ENCODE assay signal across 11 cellular contexts in the genomic region with DNA sequence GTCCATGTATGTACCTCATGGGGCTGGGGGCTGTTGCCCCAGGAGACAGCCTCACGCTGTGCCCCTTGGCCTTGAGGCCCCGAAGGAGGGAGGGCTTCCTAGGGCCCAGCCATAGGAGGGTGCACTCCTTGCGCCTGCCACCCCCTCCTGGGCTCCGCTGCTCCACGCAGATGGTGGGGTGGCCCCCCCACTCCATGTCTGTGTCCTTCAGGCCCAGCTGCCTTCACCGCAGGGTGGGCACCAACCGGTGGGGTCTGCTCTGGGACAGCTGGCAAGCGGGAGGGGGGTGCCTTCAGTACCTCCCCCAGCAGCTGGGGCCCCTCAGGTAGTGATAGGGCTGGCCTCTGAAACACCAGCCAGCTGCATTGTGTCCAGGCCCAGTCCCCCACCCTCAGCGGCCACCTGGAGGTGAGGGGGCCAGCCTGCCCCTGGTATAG. TPM values are rescaled to one million over a fixed set of nuclear protein-coding genes. Genes with fewer than 3 reads are reported as not detected.
DNase-seq lines count a peak whose midpoint lies in the region; ATAC-seq and TF ChIP-seq lines count a peak whose summit lies in the region.
"Had no signal": no experiment of that assay in that cellular context is flagged by ENCODE, and none has a peak within 500 bp of the region (broad histone marks: within the 10 kb centered on the region; RNA-seq: fewer than 3 reads in every experiment).

No MANE protein-coding gene starts in this region.

- H3K36me3 ChIP-seq in ACC112 (ENCODE audit: insufficient read depth, low read length) (no peaks in the 10 kb centered on the region), cardiac muscle cell (no peaks in the 10 kb centered on the region), SJCRH30 (0 out of 2 replicates have a peak, but pooled peaks cover 4% of the 10 kb centered on the region)

- H3K9me3 Mint-ChIP-seq in osteocyte (ENCODE audit: unreplicated experiment), result no peaks in the 10 kb centered on the region
- no peaks in the 10 kb centered on the region for H3K9me3 Mint-ChIP-seq in activated T-helper 2 cell treated with anti-CD3 and anti-CD28 coated beads, Interferon-gamma antibody, Interleukin-2, Interleukin-4, amounts not matched to agents 10 μg/mL and 5 μg/mL and 100 μg/mL, durations not matched to agents 14 hours and 24 hours and 36 hours
- H3K9me3 Mint-ChIP-seq: activated CD8-positive, alpha-beta T cell treated with anti-CD3 and anti-CD28 coated beads for 36 hours had no signal

- H3K9me3 ChIP-seq in T-helper 17 cell (ENCODE audit: control insufficient read depth, low read length, poor library complexity, severe bottlenecking), result no peaks in the 10 kb centered on the region
- H3K9me3 ChIP-seq in cardiac muscle cell (ENCODE audit: low read depth), result no peaks in the 10 kb centered on the region
- H3K9me3 ChIP-seq in SJCRH30 (replicated peaks), result no peaks in the 10 kb centered on the region

- H3K4me3 ChIP-seq in ACC112 (ENCODE audit: low read depth, low read length) (0 out of 2 replicates have a peak overlapping the region, but pooled peaks have one; percentile 15), cardiac muscle cell (no peak overlapping the region), SJCRH30 (no peak overlapping the region)
- H3K4me3 ChIP-seq: smooth muscle cell had no signal

- H3K4me3 Mint-ChIP-seq in T-helper 17 cell, result peak overlapping the region; percentile 19
- H3K4me3 Mint-ChIP-seq in osteocyte (ENCODE audit: unreplicated experiment), result no peak overlapping the region
- H3K4me3 Mint-ChIP-seq in activated T-helper 2 cell treated with anti-CD3 and anti-CD28 coated beads, Interferon-gamma antibody, Interleukin-2, Interleukin-4, amounts not matched to agents 10 μg/mL and 5 μg/mL and 100 μg/mL, durations not matched to agents 14 hours and 24 hours and 36 hours (ENCODE audit: low read depth), result no peak overlapping the region
- H3K4me3 Mint-ChIP-seq: activated CD8-positive, alpha-beta T cell treated with anti-CD3 and anti-CD28 coated beads for 36 hours had no signal

- H3K27ac ChIP-seq in ACC112 (ENCODE audit: low read depth, low read length), result peak overlapping the region; percentile 49
- H3K27ac ChIP-seq in cardiac muscle cell, result peak overlapping the region; percentile 34
- no peak overlapping the region for H3K27ac ChIP-seq in SJCRH30

- DNase-seq in T-helper 17 cell (no peak), cardiac muscle cell (ENCODE audit: low read depth in 1 of 2, low spot score in 1 of 2) (no peak), osteocyte (ENCODE audit: extremely low spot score, unreplicated experiment) (no peak), OCI-M1 (lab: John Stamatoyannopoulos, UW) (no peak), CD1c-positive myeloid dendritic cell (ENCODE audit: extremely low spot score) (no peak), SJCRH30 (no peak)
- no peak for DNase-seq in activated T-helper 2 cell treated with anti-CD3 and anti-CD28 coated beads, Interferon-gamma antibody, Interleukin-2, Interleukin-4, amounts not matched to agents 10 μg/mL and 5 μg/mL and 100 μg/mL, durations not matched to agents 14 hours and 24 hours and 36 hours (ENCODE audit: low spot score)
- DNase-seq: NCI-H1092 had no signal

- H3K4me1 ChIP-seq in ACC112 (ENCODE audit: control insufficient read depth, insufficient read depth, low read length, unreplicated experiment) (peaks cover 33% of the 10 kb centered on the region), cardiac muscle cell (ENCODE audit: low read depth) (peaks cover 1% of the 10 kb centered on the region), SJCRH30 (peaks cover 6% of the 10 kb centered on the region; the same call in 1 of the 2 replicates)

- no peak overlapping the region for H2AFZ ChIP-seq in ACC112 (ENCODE audit: low read length, unreplicated experiment)

- H3K4me1 Mint-ChIP-seq in T-helper 17 cell, result peaks cover 7% of the 10 kb centered on the region
- H3K4me1 Mint-ChIP-seq in osteocyte (ENCODE audit: unreplicated experiment), result peaks cover 3% of the 10 kb centered on the region
- peaks cover 5% of the 10 kb centered on the region for H3K4me1 Mint-ChIP-seq in activated T-helper 2 cell treated with anti-CD3 and anti-CD28 coated beads, Interferon-gamma antibody, Interleukin-2, Interleukin-4, amounts not matched to agents 10 μg/mL and 5 μg/mL and 100 μg/mL, durations not matched to agents 14 hours and 24 hours and 36 hours (ENCODE audit: low read depth)

- no peak for ATAC-seq in T-helper 17 cell

- no peaks in the 10 kb centered on the region for H3K27me3 ChIP-seq in ACC112 (ENCODE audit: insufficient read depth, low read length)
- H3K27me3 ChIP-seq in cardiac muscle cell, result no peaks in the 10 kb centered on the region
- H3K27me3 ChIP-seq in SJCRH30, result no peaks in the 10 kb centered on the region

- H3K79me2 ChIP-seq in ACC112 (ENCODE audit: control insufficient read depth, insufficient read depth, low read length, unreplicated experiment), result peaks cover 40% of the 10 kb centered on the region

- H3K27me3 Mint-ChIP-seq in T-helper 17 cell (no peaks in the 10 kb centered on the region), osteocyte (ENCODE audit: unreplicated experiment) (no peaks in the 10 kb centered on the region)
- H3K27me3 Mint-ChIP-seq in activated T-helper 2 cell treated with anti-CD3 and anti-CD28 coated beads, Interferon-gamma antibody, Interleukin-2, Interleukin-4, amounts not matched to agents 10 μg/mL and 5 μg/mL and 100 μg/mL, durations not matched to agents 14 hours and 24 hours and 36 hours (ENCODE audit: low read depth), result no peaks in the 10 kb centered on the region
- H3K27me3 Mint-ChIP-seq: activated CD8-positive, alpha-beta T cell treated with anti-CD3 and anti-CD28 coated beads for 36 hours had no signal

- no peaks in the 10 kb centered on the region for H3K36me3 Mint-ChIP-seq in T-helper 17 cell (ENCODE audit: low read depth)
- no peaks in the 10 kb centered on the region for H3K36me3 Mint-ChIP-seq in osteocyte (ENCODE audit: unreplicated experiment)
- peaks cover 3% of the 10 kb centered on the region for H3K36me3 Mint-ChIP-seq in activated T-helper 2 cell treated with anti-CD3 and anti-CD28 coated beads, Interferon-gamma antibody, Interleukin-2, Interleukin-4, amounts not matched to agents 10 μg/mL and 5 μg/mL and 100 μg/mL, durations not matched to agents 14 hours and 24 hours and 36 hours (ENCODE audit: low read depth)

- TF ChIP-seq CTCF in cardiac muscle cell (IDR thresholded peaks at IDR 0.05; ENCODE audit: low read depth, low read length) (no peak), osteocyte (IDR thresholded peaks at IDR 0.05) (no peak)

- intact Hi-C loops in activated T-helper 2 cell treated with anti-CD3 and anti-CD28 coated beads, Interferon-gamma antibody, Interleukin-2, Interleukin-4, amounts not matched to agents 10 μg/mL and 5 μg/mL and 100 μg/mL, durations not matched to agents 14 hours and 24 hours and 36 hours (cut with micrococcal nuclease), result no loop called here

- H3K27ac Mint-ChIP-seq in T-helper 17 cell (no peak overlapping the region), osteocyte (ENCODE audit: unreplicated experiment) (peak overlapping the region; percentile 38)
- H3K27ac Mint-ChIP-seq in activated T-helper 2 cell treated with anti-CD3 and anti-CD28 coated beads, Interferon-gamma antibody, Interleukin-2, Interleukin-4, amounts not matched to agents 10 μg/mL and 5 μg/mL and 100 μg/mL, durations not matched to agents 14 hours and 24 hours and 36 hours, result no peak overlapping the region
- H3K27ac Mint-ChIP-seq: activated CD8-positive, alpha-beta T cell treated with anti-CD3 and anti-CD28 coated beads for 36 hours had no signal

RNA-seq across cellular contexts. Expression of gene GJC2, which starts 0.3 kb away (rescaled TPM):
- total RNA-seq in T-helper 17 cell (1 to 10 TPM in 1 of 2 donors, under 1 TPM in 1; 0.94 to 1.9 TPM), cardiac muscle cell (0.51 and 0.88 TPM in 2 replicates), osteocyte (1.6 TPM in 2 replicates)
- polyA plus RNA-seq in cardiac muscle cell, result 0.10 and 0.13 TPM in 2 replicates
- total RNA-seq in activated T-helper 2 cell treated with anti-CD3 and anti-CD28 coated beads, Interferon-gamma antibody, Interleukin-2, Interleukin-4, amounts not matched to agents 10 μg/mL and 5 μg/mL and 100 μg/mL, durations not matched to agents 14 hours and 24 hours and 36 hours, result 0.52 and 0.55 TPM in 2 replicates
- total RNA-seq in SJCRH30 (2014; rRNA removed; shearing (Covaris generic)), result 0.43 and 0.59 TPM in 2 replicates
- total RNA-seq: smooth muscle cell had no signal

RNA-seq across cellular contexts. Expression of gene GUK1, which starts 10.0 kb away (rescaled TPM):
- total RNA-seq in T-helper 17 cell (100 to 1,000 TPM; 233 to 245 TPM), cardiac muscle cell (354 and 408 TPM in 2 replicates), osteocyte (150 and 166 TPM in 2 replicates)
- polyA plus RNA-seq in cardiac muscle cell, result 394 and 450 TPM in 2 replicates
- 219 and 225 TPM in 2 replicates for total RNA-seq in activated T-helper 2 cell treated with anti-CD3 and anti-CD28 coated beads, Interferon-gamma antibody, Interleukin-2, Interleukin-4, amounts not matched to agents 10 μg/mL and 5 μg/mL and 100 μg/mL, durations not matched to agents 14 hours and 24 hours and 36 hours
- 114 and 137 TPM in 2 replicates for total RNA-seq in SJCRH30 (2014; rRNA removed; shearing (Covaris generic))

RNA-seq across cellular contexts. Expression of gene IBA57, which starts 15.6 kb away (rescaled TPM):
- 10 to 100 TPM; 16.3 to 18.2 TPM for total RNA-seq in T-helper 17 cell
- total RNA-seq in cardiac muscle cell, result 4.8 and 5.1 TPM in 2 replicates
- 6.4 and 8.3 TPM in 2 replicates for polyA plus RNA-seq in cardiac muscle cell
- total RNA-seq in osteocyte, result 8.1 TPM in 2 replicates
- total RNA-seq in activated T-helper 2 cell treated with anti-CD3 and anti-CD28 coated beads, Interferon-gamma antibody, Interleukin-2, Interleukin-4, amounts not matched to agents 10 μg/mL and 5 μg/mL and 100 μg/mL, durations not matched to agents 14 hours and 24 hours and 36 hours, result 7.6 and 7.9 TPM in 2 replicates
- total RNA-seq in SJCRH30 (2014; rRNA removed; shearing (Covaris generic)), result 4.4 and 5.6 TPM in 2 replicates

RNA-seq across cellular contexts. Expression of gene MRPL55, which starts 40.9 kb away (rescaled TPM):
- 10 to 100 TPM; 55.2 to 59.9 TPM for total RNA-seq in T-helper 17 cell
- total RNA-seq in cardiac muscle cell, result 106 and 139 TPM in 2 replicates
- 144 and 193 TPM in 2 replicates for polyA plus RNA-seq in cardiac muscle cell
- total RNA-seq in osteocyte, result 46.1 and 47.4 TPM in 2 replicates
- total RNA-seq in activated T-helper 2 cell treated with anti-CD3 and anti-CD28 coated beads, Interferon-gamma antibody, Interleukin-2, Interleukin-4, amounts not matched to agents 10 μg/mL and 5 μg/mL and 100 μg/mL, durations not matched to agents 14 hours and 24 hours and 36 hours, result 47.3 and 53.6 TPM in 2 replicates
- 48.5 and 64.6 TPM in 2 replicates for total RNA-seq in SJCRH30 (2014; rRNA removed; shearing (Covaris generic))

RNA-seq across cellular contexts. Expression of gene C1orf35, which starts 46.9 kb away (rescaled TPM):
- total RNA-seq in T-helper 17 cell, result 10 to 100 TPM; 20.9 to 21.6 TPM
- 27.7 and 43.7 TPM in 2 replicates for total RNA-seq in cardiac muscle cell
- polyA plus RNA-seq in cardiac muscle cell, result 36.2 and 37.2 TPM in 2 replicates
- total RNA-seq in osteocyte, result 13.0 and 13.6 TPM in 2 replicates
- total RNA-seq in activated T-helper 2 cell treated with anti-CD3 and anti-CD28 coated beads, Interferon-gamma antibody, Interleukin-2, Interleukin-4, amounts not matched to agents 10 μg/mL and 5 μg/mL and 100 μg/mL, durations not matched to agents 14 hours and 24 hours and 36 hours, result 23.9 and 24.5 TPM in 2 replicates
- total RNA-seq in SJCRH30 (2014; rRNA removed; shearing (Covaris generic)), result 19.9 and 22.8 TPM in 2 replicates
